In genomic region chr15:84955089-84955848, GRCh38 we compare ENCODE assay signal across 8 cellular contexts. TPM values are rescaled to one million over a fixed set of nuclear protein-coding genes. Genes with fewer than 3 reads are reported as not detected.
DNase-seq lines count a peak whose midpoint lies in the region; ATAC-seq and TF ChIP-seq lines count a peak whose summit lies in the region.

No MANE protein-coding gene starts in this region.

- DNase-seq in DMS79 treated with DMSO at 0.1 percent for 48 hours (lab: John Stamatoyannopoulos, UW), result peak; percentile 3
- DNase-seq in DMS79 (lab: John Stamatoyannopoulos, UW), result no peak
- DNase-seq in NCI-H1092 treated with DMSO at 0.1 percent for 48 hours (lab: John Stamatoyannopoulos, UW), result peak; percentile 11
- peak; percentile 79 for DNase-seq in WERI-Rb-1
- DNase-seq in chondrocyte (ENCODE audit: low spot score), result no peak
- DNase-seq in left lung, result peak in 1 of 2 donors; percentile 54
- DNase-seq in stimulated activated CD4-positive, alpha-beta T cell treated with anti-CD3 and anti-CD28 coated beads, Interleukin-2, amount 100 ng/mL, for 48 hours, result peak; percentile 9 to 23

- H3K36me3 ChIP-seq in WERI-Rb-1 (no peaks in the 10 kb centered on the region), left lung (no peaks in the 10 kb centered on the region)

- H3K9me3 ChIP-seq in WERI-Rb-1 (ENCODE audit: severe bottlenecking), result no peaks in the 10 kb centered on the region
- no peaks in the 10 kb centered on the region for H3K9me3 ChIP-seq in left lung

- ATAC-seq in left lung, result peak; percentile 97
- no peak for ATAC-seq in HG02571 (IDR thresholded peaks at IDR 0.05; ENCODE audit: unreplicated experiment)

- peaks cover 19% of the 10 kb centered on the region for H3K4me1 Mint-ChIP-seq in chondrocyte (ENCODE audit: low read depth)

- H3K4me3 ChIP-seq in WERI-Rb-1 (ENCODE audit: low read depth, low read length) (peak overlapping the region; percentile 15; the same call in 1 of the 2 replicates), left lung (peak overlapping the region in 1 of 2 donors; percentile 7)

- H3K27me3 ChIP-seq in WERI-Rb-1 (ENCODE audit: insufficient read depth, low read depth, severe bottlenecking) (no peaks in the 10 kb centered on the region), left lung (no peaks in the 10 kb centered on the region)

- H3K27me3 Mint-ChIP-seq in chondrocyte (ENCODE audit: low read depth), result peaks cover 1% of the 10 kb centered on the region

- TF ChIP-seq CTCF in WERI-Rb-1 (IDR thresholded peaks at IDR 0.05; ENCODE audit: low read depth, low read length), result peak; percentile 91
- peak; percentile 90 for TF ChIP-seq CTCF in chondrocyte (IDR thresholded peaks at IDR 0.05)
- peak; percentile 69 to 75 for TF ChIP-seq CTCF in left lung (IDR thresholded peaks at IDR 0.05)

- H3K4me3 Mint-ChIP-seq in chondrocyte (ENCODE audit: unreplicated experiment), result peak overlapping the region; percentile 54

- intact Hi-C loops in left lung (cut with DNase I), result loop anchor here in 1 of 2 donors (10.0 kb wide), 1 partner anchor 90 kb away; no protein-coding TSS in a partner anchor

- H3K27ac ChIP-seq in WERI-Rb-1, result no peak overlapping the region
- no peak overlapping the region for H3K27ac ChIP-seq in left lung

- H3K36me3 Mint-ChIP-seq in chondrocyte (ENCODE audit: low read depth), result no peaks in the 10 kb centered on the region

- no peaks in the 10 kb centered on the region for H3K9me3 Mint-ChIP-seq in chondrocyte (ENCODE audit: low read depth)

- H3K27ac Mint-ChIP-seq in chondrocyte (ENCODE audit: unreplicated experiment), result peak overlapping the region; percentile 34

- H3K4me1 ChIP-seq in left lung, result peaks cover 0 to 20% of the 10 kb centered on the region in 2 donors

RNA-seq across cellular contexts. Expression of gene PDE8A, which starts 26.4 kb away (rescaled TPM):
- 21.1 to 23.8 TPM (median 22.7 TPM) in 3 replicates for total RNA-seq in chondrocyte
- total RNA-seq in left lung, result 10 to 100 TPM; 30.4 to 31.3 TPM

Comparison
In these comparisons a context has a peak if more than half of its experiments do, and no peak if none do; other contexts are left out.
1. DNase-seq: peak in DMS79 treated with DMSO at 0.1 percent for 48 hours (single experiment), NCI-H1092 treated with DMSO at 0.1 percent for 48 hours (single experiment), WERI-Rb-1 (single experiment) and stimulated activated CD4-positive, alpha-beta T cell treated with anti-CD3 and anti-CD28 coated beads, Interleukin-2, amount 100 ng/mL, for 48 hours (2 of 2); none in DMS79 (single experiment) and chondrocyte (single experiment).
2. Peak in every context shown above with its lines, with median percentiles within 50 percentile points of each other: CTCF ChIP-seq.